9 cellular contexts compared by ENCODE assay signal in the genomic region with DNA sequence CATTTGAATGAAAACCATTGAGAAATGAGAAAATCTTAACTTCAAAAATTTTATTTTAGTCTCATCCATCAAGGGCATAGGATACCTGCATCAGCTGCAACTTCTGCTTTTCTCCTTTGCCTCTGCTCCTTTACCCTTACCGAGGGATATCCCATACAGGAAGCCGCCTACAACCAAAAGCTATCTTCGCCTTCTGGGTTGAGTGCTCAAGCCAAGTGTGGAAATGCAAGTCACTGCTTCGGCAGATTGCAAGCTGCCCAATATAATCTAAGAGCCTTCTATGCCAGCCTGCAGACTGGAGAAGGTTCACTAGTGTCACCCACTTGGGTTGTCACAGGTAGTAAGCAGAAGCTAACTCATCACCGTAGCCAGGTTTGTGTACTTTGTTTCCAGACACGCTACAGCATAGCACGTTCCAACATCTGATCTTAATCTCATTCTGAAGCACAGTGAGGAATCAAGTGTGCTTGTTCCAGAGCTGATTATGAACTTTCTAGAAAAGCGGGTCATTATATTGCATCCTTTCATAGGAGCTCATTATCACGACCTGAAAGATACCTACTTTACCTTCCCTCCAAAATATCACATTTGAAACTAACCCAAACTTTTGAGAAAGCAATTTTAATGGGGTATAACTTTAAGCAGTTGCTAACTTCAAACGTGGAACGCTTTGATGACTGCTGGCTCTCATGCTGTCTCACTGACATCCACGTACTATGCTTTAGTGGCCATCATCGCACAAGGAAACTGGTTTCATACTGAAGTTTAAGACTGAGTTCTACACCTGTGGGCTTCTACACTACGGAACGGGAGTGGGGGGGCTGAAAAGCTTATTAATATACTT. TPM values are rescaled to one million over a fixed set of nuclear protein-coding genes. Genes with fewer than 3 reads are reported as not detected.
DNase-seq lines count a peak whose midpoint lies in the region; ATAC-seq, FAIRE-seq and TF ChIP-seq lines count a peak whose summit lies in the region.
"Had no signal": no experiment of that assay in that cellular context is flagged by ENCODE, and none has a peak within 500 bp of the region (broad histone marks: within the 10 kb centered on the region; RNA-seq: fewer than 3 reads in every experiment).

No MANE protein-coding gene starts in this region.

- H3K36me3 Mint-ChIP-seq in IgD-negative memory B cell = peaks cover 5% of the 10 kb centered on the region
- H3K36me3 Mint-ChIP-seq in activated T-helper 1 cell treated with anti-CD3 and anti-CD28 coated beads, Interleukin-12 subunit alpha, Interleukin-12 subunit beta, Interleukin-2, Interleukin-4 antibody, amounts not matched to agents 30 ng/mL and 10 ng/mL and 1 ng/mL, durations not matched to agents 14 hours and 24 hours and 36 hours (ENCODE audit: low read depth) = peaks cover 42% of the 10 kb centered on the region

- ATAC-seq in esophagus mucosa = no peak
- ATAC-seq: foreskin keratinocyte had no signal

- H3K27ac ChIP-seq in kidney (ENCODE audit: low read depth in 2 of 2, low read length in 2 of 2) = peak overlapping the region in 1 of 2 donors; percentile 57
- H3K27ac ChIP-seq: foreskin keratinocyte had no signal

- H3K9me3 ChIP-seq in kidney (ENCODE audit: control insufficient read depth in 1 of 2, low read length in 2 of 2) = no peaks in the 10 kb centered on the region

- H3K4me3 ChIP-seq in kidney (ENCODE audit: low read length in 2 of 2) = peak overlapping the region; percentile 86 to 96

- H3K9me3 Mint-ChIP-seq in IgD-negative memory B cell = peaks cover 0 to 4% (median 2%) of the 10 kb centered on the region in 3 donors
- H3K9me3 Mint-ChIP-seq in activated T-helper 1 cell treated with anti-CD3 and anti-CD28 coated beads, Interleukin-12 subunit alpha, Interleukin-12 subunit beta, Interleukin-2, Interleukin-4 antibody, amounts not matched to agents 30 ng/mL and 10 ng/mL and 1 ng/mL, durations not matched to agents 14 hours and 24 hours and 36 hours = no peaks in the 10 kb centered on the region

- FAIRE-seq in kidney (lab: Jason Lieb, UNC) = no peak

- no peak for TF ChIP-seq CTCF in kidney (IDR thresholded peaks at IDR 0.05; ENCODE audit: borderline replicate concordance, extremely low read depth, insufficient read depth)

- peaks cover 26 to 33% (median 27%) of the 10 kb centered on the region in 3 donors for H3K4me1 Mint-ChIP-seq in IgD-negative memory B cell
- peaks cover 33% of the 10 kb centered on the region for H3K4me1 Mint-ChIP-seq in activated T-helper 1 cell treated with anti-CD3 and anti-CD28 coated beads, Interleukin-12 subunit alpha, Interleukin-12 subunit beta, Interleukin-2, Interleukin-4 antibody, amounts not matched to agents 30 ng/mL and 10 ng/mL and 1 ng/mL, durations not matched to agents 14 hours and 24 hours and 36 hours (ENCODE audit: low read depth)

- peak overlapping the region in 1 of 2 donors; percentile 40 for H3K9ac ChIP-seq in kidney (ENCODE audit: low read length in 2 of 2)

- intact Hi-C loops in activated T-helper 1 cell treated with anti-CD3 and anti-CD28 coated beads, Interleukin-12 subunit alpha, Interleukin-12 subunit beta, Interleukin-2, Interleukin-4 antibody, amounts not matched to agents 30 ng/mL and 10 ng/mL and 1 ng/mL, durations not matched to agents 14 hours and 24 hours and 36 hours (cut with micrococcal nuclease) = loop anchor here (2.0 to 5.0 kb wide), 3 partner anchors 68 to 951 kb away; a partner anchor contains a TSS
- intact Hi-C loops in kidney (cut with DNase I) = no loop called here

- DNase-seq in AML-193 (lab: John Stamatoyannopoulos, UW) = peak; percentile 36 to 49
- no peak for DNase-seq in activated T-helper 1 cell treated with anti-CD3 and anti-CD28 coated beads, Interleukin-12 subunit alpha, Interleukin-12 subunit beta, Interleukin-2, Interleukin-4 antibody, amounts not matched to agents 30 ng/mL and 10 ng/mL and 1 ng/mL, durations not matched to agents 14 hours and 24 hours and 36 hours (ENCODE audit: low spot score)
- no peak for DNase-seq in kidney
- peak; percentile 21 for DNase-seq in stromal cell of bone marrow (ENCODE audit: low read depth)
- no peak for DNase-seq in NCI-H2029 treated with DMSO at 0.1 percent for 48 hours (lab: John Stamatoyannopoulos, UW)
- DNase-seq in NCI-H2107 (lab: John Stamatoyannopoulos, UW) = no peak

- peak overlapping the region; percentile 1 to 89 (median 87) for H3K27ac Mint-ChIP-seq in IgD-negative memory B cell
- H3K27ac Mint-ChIP-seq in activated T-helper 1 cell treated with anti-CD3 and anti-CD28 coated beads, Interleukin-12 subunit alpha, Interleukin-12 subunit beta, Interleukin-2, Interleukin-4 antibody, amounts not matched to agents 30 ng/mL and 10 ng/mL and 1 ng/mL, durations not matched to agents 14 hours and 24 hours and 36 hours = peak overlapping the region; percentile 75

- H3K4me3 Mint-ChIP-seq in IgD-negative memory B cell = peak overlapping the region; percentile 82 to 99 (median 91)
- H3K4me3 Mint-ChIP-seq in activated T-helper 1 cell treated with anti-CD3 and anti-CD28 coated beads, Interleukin-12 subunit alpha, Interleukin-12 subunit beta, Interleukin-2, Interleukin-4 antibody, amounts not matched to agents 30 ng/mL and 10 ng/mL and 1 ng/mL, durations not matched to agents 14 hours and 24 hours and 36 hours = peak overlapping the region; percentile 98

- no peaks in the 10 kb centered on the region for H3K27me3 Mint-ChIP-seq in IgD-negative memory B cell
- peaks cover 2% of the 10 kb centered on the region for H3K27me3 Mint-ChIP-seq in activated T-helper 1 cell treated with anti-CD3 and anti-CD28 coated beads, Interleukin-12 subunit alpha, Interleukin-12 subunit beta, Interleukin-2, Interleukin-4 antibody, amounts not matched to agents 30 ng/mL and 10 ng/mL and 1 ng/mL, durations not matched to agents 14 hours and 24 hours and 36 hours (ENCODE audit: insufficient read depth)

- peaks cover 14 to 25% of the 10 kb centered on the region in 2 donors for H3K36me3 ChIP-seq in kidney (ENCODE audit: control insufficient read depth in 1 of 2, insufficient read depth in 2 of 2, low read length in 2 of 2)

- H3K4me1 ChIP-seq in kidney (ENCODE audit: control insufficient read depth in 1 of 2, insufficient read depth in 1 of 2, low read depth in 1 of 2, low read length in 2 of 2) = peaks cover 3 to 17% of the 10 kb centered on the region in 2 donors

RNA-seq across cellular contexts. Expression of a gene that starts 8.0 kb away (rescaled TPM):
- polyA plus RNA-seq in IgD-negative memory B cell = 28.6 TPM
- 26.0 and 26.9 TPM in 2 replicates for total RNA-seq in activated T-helper 1 cell treated with anti-CD3 and anti-CD28 coated beads, Interleukin-12 subunit alpha, Interleukin-12 subunit beta, Interleukin-2, Interleukin-4 antibody, amounts not matched to agents 30 ng/mL and 10 ng/mL and 1 ng/mL, durations not matched to agents 14 hours and 24 hours and 36 hours
- 35.5 TPM for total RNA-seq in kidney
- 12.0 TPM for polyA plus RNA-seq in kidney (ENCODE audit: insufficient read depth, low read depth, low replicate concordance)
- 17.3 TPM for total RNA-seq in esophagus mucosa

RNA-seq across cellular contexts. Expression of a gene that starts 11.6 kb away (rescaled TPM):
- polyA plus RNA-seq in IgD-negative memory B cell (18.6 TPM), kidney (ENCODE audit: insufficient read depth, low read depth, low replicate concordance) (105 TPM)
- 48.0 and 49.3 TPM in 2 replicates for total RNA-seq in activated T-helper 1 cell treated with anti-CD3 and anti-CD28 coated beads, Interleukin-12 subunit alpha, Interleukin-12 subunit beta, Interleukin-2, Interleukin-4 antibody, amounts not matched to agents 30 ng/mL and 10 ng/mL and 1 ng/mL, durations not matched to agents 14 hours and 24 hours and 36 hours
- total RNA-seq in kidney (34.5 TPM), esophagus mucosa (29.1 TPM)

RNA-seq across cellular contexts. Expression of a gene that starts 55.4 kb away (rescaled TPM):
- polyA plus RNA-seq in IgD-negative memory B cell (0.48 TPM), kidney (ENCODE audit: insufficient read depth, low read depth, low replicate concordance) (15.7 TPM)
- total RNA-seq in activated T-helper 1 cell treated with anti-CD3 and anti-CD28 coated beads, Interleukin-12 subunit alpha, Interleukin-12 subunit beta, Interleukin-2, Interleukin-4 antibody, amounts not matched to agents 30 ng/mL and 10 ng/mL and 1 ng/mL, durations not matched to agents 14 hours and 24 hours and 36 hours = 1.4 and 2.7 TPM in 2 replicates
- total RNA-seq in kidney (149 TPM), esophagus mucosa (134 TPM)

Comparison
In these comparisons a context has a peak if more than half of its experiments do, and no peak if none do; other contexts are left out.
1. DNase-seq: peak in AML-193 (2 of 2) and stromal cell of bone marrow (single experiment); none in activated T-helper 1 cell treated with anti-CD3 and anti-CD28 coated beads, Interleukin-12 subunit alpha, Interleukin-12 subunit beta, Interleukin-2, Interleukin-4 antibody, amounts not matched to agents 30 ng/mL and 10 ng/mL and 1 ng/mL, durations not matched to agents 14 hours and 24 hours and 36 hours (single experiment), kidney (single experiment), NCI-H2029 treated with DMSO at 0.1 percent for 48 hours (single experiment) and NCI-H2107 (single experiment).
2. RNA of a gene that starts 55.4 kb away (total RNA-seq): 149 TPM in kidney (single experiment) and 134 TPM in esophagus mucosa (single experiment); 1.4 to 2.7 TPM in activated T-helper 1 cell treated with anti-CD3 and anti-CD28 coated beads, Interleukin-12 subunit alpha, Interleukin-12 subunit beta, Interleukin-2, Interleukin-4 antibody, amounts not matched to agents 30 ng/mL and 10 ng/mL and 1 ng/mL, durations not matched to agents 14 hours and 24 hours and 36 hours; every median in the first group is over 10 times any median in the second.